Comparison of ENCODE assay signal across 30 cellular contexts in the genomic region with DNA sequence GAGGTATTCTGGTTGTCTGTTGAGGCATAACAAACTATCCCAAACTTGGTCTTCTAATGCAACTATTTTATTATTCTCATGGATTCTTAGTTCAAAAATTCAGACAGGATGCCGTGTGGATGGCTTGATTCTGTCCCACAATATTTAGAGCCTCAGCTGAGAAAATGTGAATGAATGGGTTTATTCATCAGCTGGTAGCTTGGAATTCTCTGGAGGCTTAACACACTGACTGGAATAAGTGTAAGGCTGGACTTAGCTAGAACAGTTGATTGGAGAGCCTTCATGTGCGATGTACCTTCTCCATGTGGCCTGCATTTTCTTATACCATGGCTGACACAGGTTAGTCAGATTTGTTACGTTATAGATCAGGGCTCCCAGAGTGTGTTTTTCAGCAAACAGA. TPM values are rescaled to one million over a fixed set of nuclear protein-coding genes. Genes with fewer than 3 reads are reported as not detected.
"Had no signal": no experiment of that assay in that cellular context is flagged by ENCODE, and none has a peak within 500 bp of the region (broad histone marks: within the 10 kb centered on the region; RNA-seq: fewer than 3 reads in every experiment).

No MANE protein-coding gene starts in this region.

- DNase-seq: hippocampal formation; kidney glomerular epithelial cell; left cardiac atrium; lower lobe of right lung; mammary epithelial cell; mesendoderm; naive B cell; natural killer cell; nephron progenitor cell; occipital lobe; right lobe of liver; stimulated activated CD4-positive, alpha-beta T cell treated with anti-CD3 and anti-CD28 coated beads, Interleukin-12 subunit alpha, Interleukin-12 subunit beta, amount 100 ng/mL, for 4 hours; stimulated activated CD4-positive, alpha-beta T cell treated with anti-CD3 and anti-CD28 coated beads, Interleukin-15, amount 100 ng/mL, for 24 hours; stimulated activated CD4-positive, alpha-beta T cell treated with anti-CD3 and anti-CD28 coated beads, Interleukin-2, amount 100 ng/mL, for 24 hours; stimulated activated CD4-positive, alpha-beta T cell treated with anti-CD3 and anti-CD28 coated beads, Interleukin-4, amount 100 ng/mL, for 1 hour; stimulated activated naive B cell treated with anti-CD40 and anti-IgM and Interleukin-4, amounts not matched to agents 10 μg/mL and 1 μg/mL and 100 μg/mL, for 72 hours; stimulated activated naive CD8-positive, alpha-beta T cell treated with anti-CD3 and anti-CD28 coated beads, Interleukin-15, Interleukin-2, amounts not matched to agents 100 U/mL and 50 U/mL, for 24 hours; stomach; testis; thyroid gland; transverse colon; upper lobe of right lung had no signal

- H3K4me2 ChIP-seq: neural progenitor cell had no signal

- H3K27me3 ChIP-seq: neural progenitor cell, neutrophil, right atrium auricular region, right lobe of liver, stomach, testis, thyroid gland, transverse colon, upper lobe of right lung had no signal

- H3K4me1 ChIP-seq: lower lobe of right lung, neural progenitor cell, parathyroid adenoma, right atrium auricular region, right lobe of liver, stomach, testis, thyroid gland, transverse colon, upper lobe of right lung had no signal

- H3K27ac ChIP-seq: lower lobe of right lung, neural progenitor cell, neutrophil, parathyroid adenoma, right atrium auricular region, right lobe of liver, skin epidermis, stomach, testis, thyroid gland, transverse colon, upper lobe of right lung had no signal

- ATAC-seq: left cardiac atrium; left lobe of liver; lower lobe of right lung; natural killer cell; right lobe of liver; stimulated activated naive B cell treated with anti-CD40 and anti-IgM and Interleukin-4, amounts not matched to agents 10 μg/mL and 1 μg/mL and 100 μg/mL, for 72 hours; stimulated activated naive CD8-positive, alpha-beta T cell treated with anti-CD3 and anti-CD28 coated beads, Interleukin-15, Interleukin-2, amounts not matched to agents 100 U/mL and 50 U/mL, for 24 hours; upper lobe of right lung had no signal

- H3K4me3 ChIP-seq: lower lobe of right lung, neural progenitor cell, right atrium auricular region, right lobe of liver, skin epidermis, stomach, testis, thyroid gland, transverse colon, upper lobe of right lung had no signal

- H3K9me3 ChIP-seq: lower lobe of right lung, neutrophil, right atrium auricular region, right lobe of liver, stomach, testis, thyroid gland, transverse colon, upper lobe of right lung had no signal

- H3K36me3 ChIP-seq: lower lobe of right lung, neural progenitor cell, neutrophil, right atrium auricular region, right lobe of liver, stomach, thyroid gland, transverse colon, upper lobe of right lung had no signal

- H3K79me2 ChIP-seq: parathyroid adenoma had no signal

- H3K9ac ChIP-seq: neural progenitor cell, parathyroid adenoma had no signal

- H2AFZ ChIP-seq: neural progenitor cell, parathyroid adenoma had no signal

RNA-seq across cellular contexts. Expression of a gene that starts 30.8 kb away (rescaled TPM):
- total RNA-seq: left lobe of liver, mammary epithelial cell, osteocyte, progenitor cell of endocrine pancreas had no signal
